In genomic region chr10:14583252-14583651, GRCh38 we compare ENCODE assay signal across 10 cellular contexts.
A peak's percentile ranks its signal among the peaks of the same experiment; 100 is the strongest.
DNase-seq lines count a peak whose midpoint lies in the region; ATAC-seq lines count a peak whose summit lies in the region.
"Had no signal": no experiment of that assay in that cellular context is flagged by ENCODE, and none has a peak within 500 bp of the region (broad histone marks: within the 10 kb centered on the region; RNA-seq: fewer than 3 reads in every experiment).

No MANE protein-coding gene starts in this region.

- no peaks in the 10 kb centered on the region for H3K9me3 Mint-ChIP-seq in activated naive CD4-positive, alpha-beta T cell treated with anti-CD3 and anti-CD28 coated beads, Interleukin-2, amount 10 ng/mL, durations not matched to agents 7 days and 5 days
- H3K9me3 Mint-ChIP-seq: HFFc6 had no signal

- peaks cover 98% of the 10 kb centered on the region for H3K4me1 Mint-ChIP-seq in activated naive CD4-positive, alpha-beta T cell treated with anti-CD3 and anti-CD28 coated beads, Interleukin-2, amount 10 ng/mL, durations not matched to agents 7 days and 5 days

- CTCF ChIA-PET in activated naive CD4-positive, alpha-beta T cell treated with anti-CD3 and anti-CD28 coated beads, Interleukin-2, amount 10 ng/mL, durations not matched to agents 7 days and 5 days (lab: Charles Lee), result interaction anchor here (0.8 to 2.1 kb wide), 11 partner anchors 10 to 247 kb away, joined by 3 to 10 read pairs (median 4); no protein-coding TSS in a partner anchor

- DNase-seq in T-helper 22 cell (ENCODE audit: low read depth) (peak; percentile 80), ureter (ENCODE audit: low spot score) (no peak), NCI-H524 treated with DMSO at 0.1 percent for 48 hours (lab: John Stamatoyannopoulos, UW) (no peak), glomerular visceral epithelial cell (ENCODE audit: extremely low spot score) (no peak)
- DNase-seq in activated naive CD4-positive, alpha-beta T cell treated with anti-CD3 and anti-CD28 coated beads, Interleukin-2, amount 10 ng/mL, durations not matched to agents 7 days and 5 days, result peak; percentile 92
- peak; percentile 62 to 88 for DNase-seq in stimulated activated CD4-positive, alpha-beta T cell treated with anti-CD3 and anti-CD28 coated beads, Interleukin-4, amount 100 ng/mL, for 4 hours
- DNase-seq: HFFc6, NCI-H510A had no signal

- ATAC-seq in GM19023 (IDR thresholded peaks at IDR 0.05; ENCODE audit: unreplicated experiment), result peak; percentile 51
- no peak for ATAC-seq in HG02571 (IDR thresholded peaks at IDR 0.05; ENCODE audit: unreplicated experiment)

- peaks cover 52% of the 10 kb centered on the region for H3K36me3 Mint-ChIP-seq in activated naive CD4-positive, alpha-beta T cell treated with anti-CD3 and anti-CD28 coated beads, Interleukin-2, amount 10 ng/mL, durations not matched to agents 7 days and 5 days

- H3K4me3 Mint-ChIP-seq in activated naive CD4-positive, alpha-beta T cell treated with anti-CD3 and anti-CD28 coated beads, Interleukin-2, amount 10 ng/mL, durations not matched to agents 7 days and 5 days, result peak overlapping the region; percentile 51
- H3K4me3 Mint-ChIP-seq: HFFc6 had no signal

- H3K27me3 Mint-ChIP-seq in activated naive CD4-positive, alpha-beta T cell treated with anti-CD3 and anti-CD28 coated beads, Interleukin-2, amount 10 ng/mL, durations not matched to agents 7 days and 5 days, result no peaks in the 10 kb centered on the region

- H3K27ac Mint-ChIP-seq in activated naive CD4-positive, alpha-beta T cell treated with anti-CD3 and anti-CD28 coated beads, Interleukin-2, amount 10 ng/mL, durations not matched to agents 7 days and 5 days, result peak overlapping the region; percentile 99
- H3K27ac Mint-ChIP-seq: HFFc6 had no signal

Comparison
In these comparisons a context has a peak if more than half of its experiments do, and no peak if none do; other contexts are left out.
1. DNase-seq: peak in T-helper 22 cell (single experiment), activated naive CD4-positive, alpha-beta T cell treated with anti-CD3 and anti-CD28 coated beads, Interleukin-2, amount 10 ng/mL, durations not matched to agents 7 days and 5 days (single experiment) and stimulated activated CD4-positive, alpha-beta T cell treated with anti-CD3 and anti-CD28 coated beads, Interleukin-4, amount 100 ng/mL, for 4 hours (2 of 2); none in ureter (single experiment), NCI-H524 treated with DMSO at 0.1 percent for 48 hours (single experiment) and glomerular visceral epithelial cell (single experiment).